ENCODE assay signal across 8 cellular contexts in the genomic region with DNA sequence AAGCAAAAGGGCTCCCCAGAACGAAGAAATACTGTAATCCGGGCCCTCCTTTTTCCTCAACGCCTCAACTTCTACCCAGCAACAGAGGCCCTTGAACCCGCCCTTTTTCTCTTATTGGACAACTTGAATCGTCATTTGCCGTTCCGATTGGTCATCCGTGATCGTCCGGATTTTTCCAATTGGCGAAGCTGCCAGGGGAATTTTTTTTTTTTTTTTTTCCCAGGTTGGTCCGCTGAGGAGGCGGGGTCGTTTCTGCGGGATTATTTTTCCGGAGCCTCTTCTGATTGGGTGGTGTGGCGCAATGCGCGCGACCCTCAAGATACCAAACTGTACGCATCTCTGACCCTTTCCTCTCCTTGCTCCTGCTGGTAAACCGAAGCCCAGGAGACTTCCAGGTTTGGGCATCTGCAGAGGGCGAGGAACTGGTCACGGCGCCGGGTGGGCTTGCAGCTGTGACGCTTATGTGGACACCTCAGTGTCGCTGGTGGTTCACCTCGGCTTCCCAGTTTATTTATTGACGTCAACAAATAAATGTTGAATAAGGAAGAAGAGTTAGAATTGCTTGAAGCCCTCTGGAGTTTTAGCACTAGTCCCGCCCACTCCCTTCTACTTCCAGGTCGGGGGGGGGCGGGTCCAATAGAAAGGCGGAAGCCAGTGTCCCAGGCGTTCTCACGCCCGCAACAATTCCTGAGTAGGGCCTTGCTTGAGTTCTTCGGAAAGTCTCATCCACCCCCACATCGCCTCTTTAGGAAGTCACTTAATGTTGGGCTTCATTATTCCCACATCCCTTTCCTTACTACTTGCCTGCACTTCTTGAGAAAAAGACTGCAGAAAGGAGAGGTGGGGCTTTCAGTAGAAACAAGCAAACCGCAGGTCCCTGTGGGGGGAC. TPM values are rescaled to one million over a fixed set of nuclear protein-coding genes. Genes with fewer than 3 reads are reported as not detected.
A peak's percentile ranks its signal among the peaks of the same experiment; 100 is the strongest.
DNase-seq lines count a peak whose midpoint lies in the region; ATAC-seq, FAIRE-seq and TF ChIP-seq lines count a peak whose summit lies in the region.

A gene with protein sequence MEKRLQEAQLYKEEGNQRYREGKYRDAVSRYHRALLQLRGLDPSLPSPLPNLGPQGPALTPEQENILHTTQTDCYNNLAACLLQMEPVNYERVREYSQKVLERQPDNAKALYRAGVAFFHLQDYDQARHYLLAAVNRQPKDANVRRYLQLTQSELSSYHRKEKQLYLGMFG (plus strand): TSS at position 654 of the 889 bp plus-strand sequence. CDS start 363 bp downstream, outside the sequence.

- H3K36me3 Mint-ChIP-seq in astrocyte (ENCODE audit: low read depth, unreplicated experiment): peaks cover 7% of the 10 kb centered on the region

- TF ChIP-seq POLR2A in GM18505 (IDR thresholded peaks at IDR 0.05; ENCODE audit: borderline replicate concordance, extremely low read depth, insufficient read depth, insufficient read length): peak; percentile 79

- no peaks in the 10 kb centered on the region for H3K9me3 ChIP-seq in astrocyte (ENCODE audit: insufficient read depth, low read depth, low read length)
- no peaks in the 10 kb centered on the region for H3K9me3 ChIP-seq in aorta (ENCODE audit: control insufficient read depth, low read length)

- H3K9ac ChIP-seq in astrocyte (ENCODE audit: low read length) (peak within 1 kb of the TSS; percentile 93), rectal smooth muscle tissue (ENCODE audit: low read length) (peak within 1 kb of the TSS; percentile 82)

- H3K27me3 Mint-ChIP-seq in astrocyte (ENCODE audit: low read depth, unreplicated experiment): no peaks in the 10 kb centered on the region

- peak; percentile 99 for DNase-seq in NCI-H2029 (lab: John Stamatoyannopoulos, UW)
- peak; percentile 82 for DNase-seq in T-helper 22 cell (ENCODE audit: low read depth)
- peak; percentile 94 for DNase-seq in astrocyte (ENCODE audit: low read depth)
- DNase-seq in hepatic stellate cell (ENCODE audit: low spot score): peak; percentile 92
- DNase-seq in aorta: peak; percentile 90 to 91

- H3K27me3 ChIP-seq in astrocyte (ENCODE audit: insufficient read depth, low read length) (no peaks in the 10 kb centered on the region), rectal smooth muscle tissue (ENCODE audit: control insufficient read depth, insufficient read depth, low read length) (no peaks in the 10 kb centered on the region), aorta (ENCODE audit: control insufficient read depth in 1 of 2, insufficient read depth in 2 of 2, low read length in 1 of 2) (no peaks in the 10 kb centered on the region)

- H3K4me1 Mint-ChIP-seq in astrocyte (ENCODE audit: low read depth, unreplicated experiment): peaks cover 21% of the 10 kb centered on the region

- H2AFZ ChIP-seq in astrocyte (ENCODE audit: low read depth, low read length): peak within 1 kb of the TSS; percentile 90

- H3K9me3 Mint-ChIP-seq in astrocyte (ENCODE audit: unreplicated experiment): no peaks in the 10 kb centered on the region

- FAIRE-seq in astrocyte (lab: Jason Lieb, UNC): no peak

- no peak for TF ChIP-seq CTCF in astrocyte (IDR thresholded peaks at IDR 0.05; ENCODE audit: insufficient read depth, low read depth, low read length)

- ATAC-seq in GM18505 (IDR thresholded peaks at IDR 0.05; ENCODE audit: unreplicated experiment): peak; percentile 44
- ATAC-seq in HG02973 (IDR thresholded peaks at IDR 0.05; ENCODE audit: unreplicated experiment): peak; percentile 43
- ATAC-seq in aorta (ENCODE audit: low FRiP score): peak; percentile 92

- peak within 1 kb of the TSS; percentile 98 for H3K4me2 ChIP-seq in astrocyte (ENCODE audit: low read length)

- H3K4me3 ChIP-seq in astrocyte (ENCODE audit: insufficient read depth, low read depth, low read length) (peak within 1 kb of the TSS; percentile 90), rectal smooth muscle tissue (ENCODE audit: low read length) (peak within 1 kb of the TSS; percentile 94), aorta (ENCODE audit: low read length in 2 of 2) (peak within 1 kb of the TSS; percentile 54 to 99)

- H3K36me3 ChIP-seq in astrocyte (ENCODE audit: insufficient read depth, low read length) (peaks cover 10% of the 10 kb centered on the region), rectal smooth muscle tissue (ENCODE audit: control insufficient read depth, insufficient read depth, low read length) (peaks cover 11% of the 10 kb centered on the region), aorta (ENCODE audit: control insufficient read depth in 1 of 2, insufficient read depth in 2 of 2, low read length in 1 of 2) (peaks cover 0 to 5% of the 10 kb centered on the region in 2 donors)

- peaks cover 11% of the 10 kb centered on the region for H3K4me1 ChIP-seq in astrocyte (ENCODE audit: insufficient read depth, low read length)
- peaks cover 31% of the 10 kb centered on the region for H3K4me1 ChIP-seq in rectal smooth muscle tissue (ENCODE audit: control insufficient read depth, insufficient read depth, low read length)
- H3K4me1 ChIP-seq in aorta (ENCODE audit: control insufficient read depth in 1 of 2, insufficient read depth in 2 of 2, low read length in 2 of 2): no peaks in the 10 kb centered on the region

- H3K27ac Mint-ChIP-seq in astrocyte (ENCODE audit: unreplicated experiment): peak within 1 kb of the TSS; percentile 98

- H4K20me1 ChIP-seq in astrocyte (ENCODE audit: insufficient read depth, low read length): peaks cover 50% of the 10 kb centered on the region

- H3K27ac ChIP-seq in astrocyte (ENCODE audit: low read depth, low read length): peak within 1 kb of the TSS; percentile 95
- peak within 1 kb of the TSS; percentile 93 for H3K27ac ChIP-seq in rectal smooth muscle tissue (ENCODE audit: low read depth, low read length)
- peak within 1 kb of the TSS; percentile 0 to 100 for H3K27ac ChIP-seq in aorta (ENCODE audit: low read depth in 1 of 2, low read length in 2 of 2)

- intact Hi-C loops in aorta (cut with DNase I): loop anchor here in 1 of 2 donors (5.0 kb wide), 1 partner anchor 44 kb away; a partner anchor contains a TSS

- H3K79me2 ChIP-seq in astrocyte (ENCODE audit: insufficient read depth, low read length): peaks cover 83% of the 10 kb centered on the region

- 0% methylated on average over 40 of the region's 40 CpGs for WGBS in aorta, 2 donors

- peak within 1 kb of the TSS; percentile 93 for H3K4me3 Mint-ChIP-seq in astrocyte (ENCODE audit: unreplicated experiment)

RNA-seq across cellular contexts. Expression of the gene that starts here (rescaled TPM):
- 51.9 and 60.8 TPM in 2 replicates for total RNA-seq in astrocyte
- 10 to 100 TPM; 21.1 to 32.4 TPM for total RNA-seq in aorta
- 10 to 100 TPM; 17.3 to 40.7 TPM for polyA plus RNA-seq in aorta

Comparison
In these comparisons a context has a peak if more than half of its experiments do, and no peak if none do; other contexts are left out.
1. Peak in every context shown above with its lines: DNase-seq, ATAC-seq, H3K4me3 ChIP-seq and H3K27ac ChIP-seq.